In genomic region chr4:68368566-68369473, GRCh38 we compare ENCODE assay signal across 14 cellular contexts. TPM values are rescaled to one million over a fixed set of nuclear protein-coding genes. Genes with fewer than 3 reads are reported as not detected.
DNase-seq lines count a peak whose midpoint lies in the region; ATAC-seq, FAIRE-seq and TF ChIP-seq lines count a peak whose summit lies in the region.
"Had no signal": no experiment of that assay in that cellular context is flagged by ENCODE, and none has a peak within 500 bp of the region (broad histone marks: within the 10 kb centered on the region; RNA-seq: fewer than 3 reads in every experiment).

No MANE protein-coding gene starts in this region.

- peaks cover 24% of the 10 kb centered on the region for H3K4me1 Mint-ChIP-seq in mesothelial cell of epicardium
- H3K4me1 Mint-ChIP-seq in naive thymus-derived CD4-positive, alpha-beta T cell = peaks cover 4 to 18% (median 10%) of the 10 kb centered on the region in 7 donors
- H3K4me1 Mint-ChIP-seq: T-helper 17 cell had no signal

- no peak for FAIRE-seq in bronchial epithelial cell (lab: Jason Lieb, UNC)

- no peaks in the 10 kb centered on the region for H3K4me1 ChIP-seq in naive thymus-derived CD4-positive, alpha-beta T cell (ENCODE audit: control insufficient read depth in 2 of 2, insufficient read depth in 2 of 2, low read length in 2 of 2)

- no peaks in the 10 kb centered on the region for H3K36me3 Mint-ChIP-seq in mesothelial cell of epicardium
- peaks cover 0 to 9% (median 3%) of the 10 kb centered on the region in 5 donors for H3K36me3 Mint-ChIP-seq in naive thymus-derived CD4-positive, alpha-beta T cell
- H3K36me3 Mint-ChIP-seq: stimulated activated effector memory CD8-positive, alpha-beta T cell treated with anti-CD3 and anti-CD28 coated beads, Interleukin-12 subunit alpha, Interleukin-12 subunit beta, amount 100 ng/mL, for 72 hours had no signal

- H3K27me3 ChIP-seq in bronchial epithelial cell (ENCODE audit: control insufficient read depth, insufficient read depth, low read length) = no peaks in the 10 kb centered on the region
- H3K27me3 ChIP-seq in naive thymus-derived CD4-positive, alpha-beta T cell (ENCODE audit: control insufficient read depth in 2 of 2, insufficient read depth in 2 of 2, low read length in 2 of 2) = no peaks in the 10 kb centered on the region

- CTCF ChIA-PET in naive thymus-derived CD4-positive, alpha-beta T cell (lab: Charles Lee) = no interaction called here

- H3K27ac ChIP-seq in naive thymus-derived CD4-positive, alpha-beta T cell (ENCODE audit: low read depth, low read length) = no peak overlapping the region

- no peak for ATAC-seq in HG03442 (IDR thresholded peaks at IDR 0.05; ENCODE audit: unreplicated experiment)
- ATAC-seq in naive thymus-derived CD4-positive, alpha-beta T cell = no peak
- ATAC-seq: stimulated activated effector memory CD8-positive, alpha-beta T cell treated with anti-CD3 and anti-CD28 coated beads, Interleukin-12 subunit alpha, Interleukin-12 subunit beta, amount 100 ng/mL, for 72 hours; T-helper 17 cell had no signal

- peak overlapping the region; percentile 87 for H3K27ac Mint-ChIP-seq in mesothelial cell of epicardium
- H3K27ac Mint-ChIP-seq in naive thymus-derived CD4-positive, alpha-beta T cell = no peak overlapping the region
- H3K27ac Mint-ChIP-seq: stimulated activated effector memory CD8-positive, alpha-beta T cell treated with anti-CD3 and anti-CD28 coated beads, Interleukin-12 subunit alpha, Interleukin-12 subunit beta, amount 100 ng/mL, for 72 hours; T-helper 17 cell had no signal

- POLR2A ChIA-PET in naive thymus-derived CD4-positive, alpha-beta T cell (lab: Charles Lee) = interaction anchor here (0.6 kb wide), 1 partner anchor 192 kb away, joined by 3 read pairs; no protein-coding TSS in a partner anchor

- DNase-seq in AG20443 (ENCODE audit: low spot score) (peak; percentile 70), Kasumi-1 (lab: John Stamatoyannopoulos, UW) (peak; percentile 49 to 55), bronchial epithelial cell (ENCODE audit: low read depth) (peak; percentile 97), mesothelial cell of epicardium (ENCODE audit: low spot score in 2 of 2, unreplicated experiment in 2 of 2) (no peak), posterior cingulate gyrus (no peak)
- DNase-seq in naive thymus-derived CD4-positive, alpha-beta T cell = no peak
- no peak for DNase-seq in NK-92 treated with Interleukin-12 subunit alpha and Interleukin-12 subunit beta, amount 100 ng/mL, for 24 hours (lab: John Stamatoyannopoulos, UW)
- DNase-seq: caudate nucleus, COR-L47, KG1, NCI-H524 treated with DMSO at 0.1 percent for 48 hours, T-helper 17 cell had no signal

- H3K9me3 Mint-ChIP-seq in mesothelial cell of epicardium = peaks cover 5% of the 10 kb centered on the region
- H3K9me3 Mint-ChIP-seq in naive thymus-derived CD4-positive, alpha-beta T cell = peaks cover 0 to 5% (median 0%) of the 10 kb centered on the region in 11 donors
- H3K9me3 Mint-ChIP-seq: stimulated activated effector memory CD8-positive, alpha-beta T cell treated with anti-CD3 and anti-CD28 coated beads, Interleukin-12 subunit alpha, Interleukin-12 subunit beta, amount 100 ng/mL, for 72 hours had no signal

- peak overlapping the region; percentile 16 for H3K4me3 Mint-ChIP-seq in mesothelial cell of epicardium
- H3K4me3 Mint-ChIP-seq in naive thymus-derived CD4-positive, alpha-beta T cell = no peak overlapping the region
- H3K4me3 Mint-ChIP-seq: stimulated activated effector memory CD8-positive, alpha-beta T cell treated with anti-CD3 and anti-CD28 coated beads, Interleukin-12 subunit alpha, Interleukin-12 subunit beta, amount 100 ng/mL, for 72 hours; T-helper 17 cell had no signal

- intact Hi-C loops in posterior cingulate gyrus (cut with DNase I) = no loop called here
- intact Hi-C loops in naive thymus-derived CD4-positive, alpha-beta T cell (cut with micrococcal nuclease) = no loop called here

- H3K9me3 ChIP-seq in naive thymus-derived CD4-positive, alpha-beta T cell (ENCODE audit: control insufficient read depth in 2 of 3, low read length in 3 of 3) = no peaks in the 10 kb centered on the region

- H3K36me3 ChIP-seq in bronchial epithelial cell (ENCODE audit: control insufficient read depth, insufficient read depth, low read length) = no peaks in the 10 kb centered on the region
- H3K36me3 ChIP-seq in naive thymus-derived CD4-positive, alpha-beta T cell (ENCODE audit: control insufficient read depth in 2 of 3, insufficient read depth in 3 of 3, low read length in 3 of 3) = no peaks in the 10 kb centered on the region

- H3K4me3 ChIP-seq in bronchial epithelial cell (ENCODE audit: low read depth, low read length) = no peak overlapping the region
- no peak overlapping the region for H3K4me3 ChIP-seq in naive thymus-derived CD4-positive, alpha-beta T cell (ENCODE audit: low read length)

- no peaks in the 10 kb centered on the region for H3K27me3 Mint-ChIP-seq in mesothelial cell of epicardium (ENCODE audit: low read depth)
- peaks cover 3 to 16% (median 9%) of the 10 kb centered on the region in 5 donors for H3K27me3 Mint-ChIP-seq in naive thymus-derived CD4-positive, alpha-beta T cell

- TF ChIP-seq CTCF in bronchial epithelial cell (IDR thresholded peaks at IDR 0.05; ENCODE audit: insufficient read depth, low read length, severe bottlenecking) = no peak
- TF ChIP-seq CTCF in mesothelial cell of epicardium (IDR thresholded peaks at IDR 0.05; ENCODE audit: unreplicated experiment) = no peak

RNA-seq across cellular contexts. Expression of gene YTHDC1, which starts 18.9 kb away (rescaled TPM):
- total RNA-seq in bronchial epithelial cell (44.5 and 68.4 TPM in 2 replicates), mesothelial cell of epicardium (137 to 146 TPM (median 146 TPM) in 3 replicates)
- 100 to 1,000 TPM in 4 of 5 experiments, 10 to 100 TPM in 1; 99.4 to 254 (median 219) TPM for total RNA-seq in naive thymus-derived CD4-positive, alpha-beta T cell
- 10 to 100 TPM; 26.9 to 31.0 TPM for polyA plus RNA-seq in naive thymus-derived CD4-positive, alpha-beta T cell

Comparison
In these comparisons a context has a peak if more than half of its experiments do, and no peak if none do; other contexts are left out.
1. DNase-seq: peak in AG20443 (single experiment), Kasumi-1 (2 of 2) and bronchial epithelial cell (single experiment); none in mesothelial cell of epicardium (0 of 2), posterior cingulate gyrus (0 of 10), naive thymus-derived CD4-positive, alpha-beta T cell (0 of 9) and NK-92 treated with Interleukin-12 subunit alpha and Interleukin-12 subunit beta, amount 100 ng/mL, for 24 hours (single experiment).